Comparison of ENCODE assay signal across 2 cellular contexts in genomic region chr7:443279-443833, GRCh38.
TF ChIP-seq lines count a peak whose summit lies in the region.

No MANE protein-coding gene starts in this region.

TF ChIP-seq in IMR-90, 13 proteins besides CTCF, POLR2A, EP300 and RAD21:
- TF ChIP-seq MAFK (IDR thresholded peaks at IDR 0.05; ENCODE audit: low read depth, low read length) (no peak), CEBPB (IDR thresholded peaks at IDR 0.05; ENCODE audit: low read depth, low read length) (no peak), FOS (IDR thresholded peaks at IDR 0.05; ENCODE audit: low read depth, low read length) (no peak), USF2 (IDR thresholded peaks at IDR 0.05; ENCODE audit: low read depth, low read length) (no peak), SMC3 (IDR thresholded peaks at IDR 0.05; ENCODE audit: low read depth, low read length) (no peak), BHLHE40 (IDR thresholded peaks at IDR 0.05; ENCODE audit: low read depth, low read length) (no peak), MXI1 (IDR thresholded peaks at IDR 0.05; ENCODE audit: borderline replicate concordance, low read depth, low read length) (no peak), NFE2L2 (IDR thresholded peaks at IDR 0.05; ENCODE audit: low read depth, low read length) (no peak), CHD1 (IDR thresholded peaks at IDR 0.05; ENCODE audit: low read depth, low read length) (no peak), MAZ (IDR thresholded peaks at IDR 0.05; ENCODE audit: borderline replicate concordance, low read depth, low read length) (no peak), RFX5 (IDR thresholded peaks at IDR 0.05; ENCODE audit: low read depth, low read length) (no peak), ELK1 (IDR thresholded peaks at IDR 0.05; ENCODE audit: borderline replicate concordance, low read depth, low read length) (no peak), RCOR1 (IDR thresholded peaks at IDR 0.05; ENCODE audit: insufficient replicate concordance, low read length) (no peak)

TF ChIP-seq in H1, 55 proteins besides CTCF, POLR2A, EP300 and RAD21:
- TF ChIP-seq SIX5 (IDR thresholded peaks at IDR 0.05; ENCODE audit: low read depth, low read length) (no peak), EZH2 (IDR thresholded peaks at IDR 0.05; ENCODE audit: low read depth, low read length, severe bottlenecking) (no peak), SIRT6 (IDR thresholded peaks at IDR 0.05; ENCODE audit: low read length) (no peak), TCF12 (IDR thresholded peaks at IDR 0.05; ENCODE audit: low read depth, low read length) (no peak), CHD2 (IDR thresholded peaks at IDR 0.05; ENCODE audit: low read length) (no peak), SP4 (IDR thresholded peaks at IDR 0.05; ENCODE audit: low read length) (no peak), SP1 (IDR thresholded peaks at IDR 0.05; ENCODE audit: low read depth, low read length) (no peak), FOSL1 (IDR thresholded peaks at IDR 0.05; ENCODE audit: insufficient read depth, low read depth, low read length) (no peak), NRF1 (IDR thresholded peaks at IDR 0.05; ENCODE audit: low read depth, low read length) (no peak), SUZ12 (IDR thresholded peaks at IDR 0.05; ENCODE audit: low read length) (no peak), CTBP2 (IDR thresholded peaks at IDR 0.05; ENCODE audit: borderline replicate concordance, insufficient read depth, insufficient read length, low read length) (no peak)
